ENCODE assay signal across 17 cellular contexts in the genomic region with DNA sequence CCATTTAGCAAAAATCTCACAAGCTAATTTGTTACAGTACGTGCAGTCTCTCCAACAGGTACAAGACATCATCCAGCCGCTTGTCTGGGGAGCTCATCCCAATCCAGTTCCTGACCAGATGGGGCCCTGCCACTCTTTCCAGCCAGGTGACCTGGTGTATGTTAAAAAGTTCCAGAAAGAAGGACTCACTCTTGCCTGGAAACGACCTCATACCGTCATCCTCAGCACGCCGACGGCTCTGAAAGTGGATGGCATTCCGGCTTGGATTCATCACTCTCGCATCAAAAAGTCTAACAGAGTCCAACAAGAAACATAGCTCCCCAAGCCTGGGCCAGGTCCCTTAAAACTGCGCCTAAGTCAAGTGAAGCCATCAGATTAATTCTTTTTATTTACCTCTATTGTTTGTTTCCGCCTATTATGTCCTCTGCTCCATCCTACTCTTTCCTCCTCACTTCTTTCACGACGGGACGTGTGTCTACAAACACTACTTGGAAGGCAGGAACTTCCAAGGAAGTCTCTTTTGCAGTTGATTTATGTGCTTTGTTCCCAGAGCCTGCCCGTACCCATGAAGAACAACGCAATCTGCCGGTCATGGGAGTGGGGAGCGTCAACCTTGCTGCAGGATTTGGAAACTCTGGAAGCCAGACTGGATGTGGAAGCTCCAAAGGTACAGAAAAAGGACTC. TPM values are rescaled to one million over a fixed set of nuclear protein-coding genes. Genes with fewer than 3 reads are reported as not detected.
DNase-seq lines count a peak whose midpoint lies in the region; ATAC-seq, FAIRE-seq and TF ChIP-seq lines count a peak whose summit lies in the region.
"Had no signal": no experiment of that assay in that cellular context is flagged by ENCODE, and none has a peak within 500 bp of the region (broad histone marks: within the 10 kb centered on the region; RNA-seq: fewer than 3 reads in every experiment).

No MANE protein-coding gene starts in this region.

- intact Hi-C loops in K562 (cut with micrococcal nuclease): loop anchor here (5.0 to 10.0 kb wide), 2 partner anchors 127 to 265 kb away; a partner anchor contains a TSS

- H3K9me3 Mint-ChIP-seq in CD8-positive, alpha-beta memory T cell: no peaks in the 10 kb centered on the region
- no peaks in the 10 kb centered on the region for H3K9me3 Mint-ChIP-seq in neural crest cell
- H3K9me3 Mint-ChIP-seq: CD4-positive, alpha-beta memory T cell had no signal

- no peak for DNase-seq in CD8-positive, alpha-beta memory T cell
- DNase-seq in K562 (ENCODE audit: extremely low read depth in 1 of 4, low spot score in 3 of 4) (peak in 1 of 4 experiments; percentile 41), neural crest cell (ENCODE audit: low read depth, low spot score) (no peak), kidney tubule cell (ENCODE audit: low spot score) (no peak), NCI-H345 treated with DMSO at 0.1 percent for 48 hours (lab: John Stamatoyannopoulos, UW; ENCODE audit: unreplicated experiment) (no peak)
- DNase-seq: C1 segment of cervical spinal cord; Caco-2; CD4-positive, alpha-beta memory T cell; DMS153; DND-41; GM23248; H7; HCEC 1CT had no signal

- peak overlapping the region; percentile 87 to 91; a peak in 3 of 4 replicates for H3K9ac ChIP-seq in K562 (ENCODE audit: insufficient read depth in 1 of 2, low read depth in 2 of 2, low read length in 2 of 2)
- H3K9ac ChIP-seq: GM23248 had no signal

- no peaks in the 10 kb centered on the region for H3K9me1 ChIP-seq in K562 (ENCODE audit: control insufficient read depth, insufficient read depth, low read length)

- H3K27ac Mint-ChIP-seq in CD8-positive, alpha-beta memory T cell: peak overlapping the region in 1 of 8 donors; percentile 12
- peak overlapping the region; percentile 9 for H3K27ac Mint-ChIP-seq in neural crest cell (ENCODE audit: unreplicated experiment)
- H3K27ac Mint-ChIP-seq: CD4-positive, alpha-beta memory T cell had no signal

- 2% methylated on average over 17 of the region's 18 CpGs for WGBS in K562 (ENCODE audit: insufficient coverage, low coverage, missing lambda C conversion rate)
- WGBS in gastroesophageal sphincter (ENCODE audit: low coverage in 1 of 2), 2 donors: 73 to 100% methylated on average over 6 to 11 of the region's 18 CpGs

- CTCF ChIA-PET in CD8-positive, alpha-beta memory T cell (lab: Charles Lee): interaction anchor here (1.0 to 1.5 kb wide), 3 partner anchors 8 to 66 kb away, joined by 3 to 4 read pairs (median 3); a partner anchor contains a TSS
- CTCF ChIA-PET in K562 (lab: Yijun Ruan, JAX; ENCODE audit: low intra/inter-chr PET ratio): no interaction called here

- no peak for FAIRE-seq in K562 (lab: Jason Lieb, UNC)
- FAIRE-seq: G401.6, GM19239, H1 had no signal

- TF ChIP-seq POLR2A in K562 (conservative IDR thresholded peaks at IDR 0.05): no peak
- no peak for TF ChIP-seq POLR2A in gastroesophageal sphincter (IDR thresholded peaks at IDR 0.05)

- H3K27ac ChIP-seq in CD8-positive, alpha-beta memory T cell (ENCODE audit: low read depth, low read length): peak overlapping the region; percentile 79
- H3K27ac ChIP-seq in K562 (ENCODE audit: extremely low read depth, low read depth, low read length) (peak overlapping the region; percentile 86), gastroesophageal sphincter (no peak overlapping the region)
- H3K27ac ChIP-seq: GM23248 had no signal

- in situ Hi-C loops in K562 (cut with MboI): no loop called here

- no peak for TF ChIP-seq RAD21 in K562 (CRISPR knock-in tag; conservative IDR thresholded peaks at IDR 0.05 in 1 of 2, IDR thresholded peaks at IDR 0.05 in 1 of 2)

- no peak overlapping the region for H3K4me3 Mint-ChIP-seq in CD8-positive, alpha-beta memory T cell
- no peak overlapping the region for H3K4me3 Mint-ChIP-seq in neural crest cell
- H3K4me3 Mint-ChIP-seq: CD4-positive, alpha-beta memory T cell had no signal

- TF ChIP-seq EP300 in K562 (IDR thresholded peaks at IDR 0.05; ENCODE audit: low read length): no peak
- TF ChIP-seq EP300 in gastroesophageal sphincter (IDR thresholded peaks at IDR 0.05): no peak

- H3K36me3 ChIP-seq in CD8-positive, alpha-beta memory T cell (ENCODE audit: insufficient read depth, low read length): no peaks in the 10 kb centered on the region
- H3K36me3 ChIP-seq in K562 (ENCODE audit: control insufficient read depth, insufficient read depth, low read length) (peaks cover 51% of the 10 kb centered on the region), gastroesophageal sphincter (no peaks in the 10 kb centered on the region)

- H3K9me3 ChIP-seq in CD8-positive, alpha-beta memory T cell (ENCODE audit: low read length): no peaks in the 10 kb centered on the region
- H3K9me3 ChIP-seq in K562 (replicated peaks; ENCODE audit: control insufficient read depth, insufficient read depth, low read depth, low read length) (no peaks in the 10 kb centered on the region), gastroesophageal sphincter (no peaks in the 10 kb centered on the region)
- H3K9me3 ChIP-seq: Caco-2 had no signal

- peak overlapping the region; percentile 93 for H3K4me2 ChIP-seq in K562 (ENCODE audit: insufficient read depth, low read length)

- peaks cover 0 to 2% of the 10 kb centered on the region in 2 donors for H3K27me3 Mint-ChIP-seq in CD8-positive, alpha-beta memory T cell
- peaks cover 4% of the 10 kb centered on the region for H3K27me3 Mint-ChIP-seq in neural crest cell (ENCODE audit: low read depth)
- H3K27me3 Mint-ChIP-seq: CD4-positive, alpha-beta memory T cell had no signal

- BruUV-seq in K562 (replicated peaks; lab: Mats Ljungman, UMichigan): no TSS peak

- no peak overlapping the region for H3K4me3 ChIP-seq in CD8-positive, alpha-beta memory T cell (ENCODE audit: low read length)
- H3K4me3 ChIP-seq in K562: peak overlapping the region; percentile 63
- no peak overlapping the region for H3K4me3 ChIP-seq in gastroesophageal sphincter
- H3K4me3 ChIP-seq: GM23248 had no signal

- peaks cover 14% of the 10 kb centered on the region for H3K4me1 ChIP-seq in CD8-positive, alpha-beta memory T cell (ENCODE audit: insufficient read depth, low read length)
- peaks cover 12 to 28% of the 10 kb centered on the region in 2 experiments; a peak in 4 of 5 replicates for H3K4me1 ChIP-seq in K562 (replicated peaks in 1 of 2; ENCODE audit: control insufficient read depth in 2 of 2, insufficient read depth in 2 of 2, low read length in 2 of 2)
- no peaks in the 10 kb centered on the region for H3K4me1 ChIP-seq in gastroesophageal sphincter

- no peak overlapping the region for H2AFZ ChIP-seq in K562 (ENCODE audit: low read depth, low read length)
- H2AFZ ChIP-seq: GM23248 had no signal

- H3K4me1 Mint-ChIP-seq in CD8-positive, alpha-beta memory T cell: peaks cover 25 to 26% (median 26%) of the 10 kb centered on the region in 3 donors
- H3K4me1 Mint-ChIP-seq in neural crest cell: no peaks in the 10 kb centered on the region

- ATAC-seq in K562 (no peak), gastroesophageal sphincter (no peak)

- TF ChIP-seq CTCF in K562 (IDR thresholded peaks at IDR 0.05 in 2 of 3, conservative IDR thresholded peaks at IDR 0.05 in 1 of 3; ENCODE audit: insufficient read depth in 2 of 3, low read depth in 1 of 3, low read length in 3 of 3) (no peak), neural crest cell (conservative IDR thresholded peaks at IDR 0.05) (no peak), gastroesophageal sphincter (IDR thresholded peaks at IDR 0.05) (no peak)

- POLR2A ChIA-PET in CD8-positive, alpha-beta memory T cell (lab: Charles Lee): no interaction called here
- POLR2A ChIA-PET in K562 (lab: Yijun Ruan, JAX): interaction anchor here (0.7 to 2.2 kb wide), 5 partner anchors 8 to 72 kb away, joined by 3 to 6 read pairs (median 3); no protein-coding TSS in a partner anchor

- peaks cover 90% of the 10 kb centered on the region for H3K79me2 ChIP-seq in K562 (ENCODE audit: control insufficient read depth, insufficient read depth, low read length)

- no peaks in the 10 kb centered on the region for H3K27me3 ChIP-seq in CD8-positive, alpha-beta memory T cell (ENCODE audit: insufficient read depth, low read length, poor library complexity, severe bottlenecking)
- H3K27me3 ChIP-seq in K562 (ENCODE audit: control insufficient read depth in 2 of 2, insufficient read depth in 2 of 2, low read length in 2 of 2) (no peaks in the 10 kb centered on the region), gastroesophageal sphincter (no peaks in the 10 kb centered on the region)

- no peaks in the 10 kb centered on the region for H4K20me1 ChIP-seq in K562 (replicated peaks; ENCODE audit: control insufficient read depth, insufficient read depth, low read length)

- H3K36me3 Mint-ChIP-seq in CD8-positive, alpha-beta memory T cell: no peaks in the 10 kb centered on the region
- no peaks in the 10 kb centered on the region for H3K36me3 Mint-ChIP-seq in neural crest cell (ENCODE audit: low read depth)
- H3K36me3 Mint-ChIP-seq: CD4-positive, alpha-beta memory T cell had no signal

RNA-seq across cellular contexts. Expression of a gene that starts 37.5 kb away (rescaled TPM):
- 10 to 100 TPM; 28.9 to 29.7 TPM for total RNA-seq in CD8-positive, alpha-beta memory T cell
- 14.5 TPM for polyA plus RNA-seq in CD8-positive, alpha-beta memory T cell
- 32.5 and 111 TPM in 2 replicates for total RNA-seq in K562 (2011; cell fraction: chromatin; rRNA removed; ENCODE audit: low replicate concordance)
- 22.2 and 32.0 TPM in 2 replicates for total RNA-seq in K562 (2011; cell fraction: nucleolus; rRNA removed)
- total RNA-seq in K562 (2011; cell fraction: nucleoplasm; rRNA removed): 39.2 and 53.8 TPM in 2 replicates
- total RNA-seq in K562 (2014; rRNA removed): 23.7 and 23.8 TPM in 2 replicates
- 26.2 and 28.2 TPM in 2 replicates for total RNA-seq in K562 (2014; rRNA removed; fragmentation: Illumina TruSeq; extraction: Trizol)
- total RNA-seq in K562 (2015; rRNA removed; fragmentation: Illumina TruSeq; extraction: Trizol): 25.1 and 26.3 TPM in 2 replicates
- 21.4 and 21.5 TPM in 2 replicates for total RNA-seq in K562 (2021)
- polyA plus RNA-seq in K562 (2011; rRNA removed): 25.3 and 31.9 TPM in 2 replicates
- polyA plus RNA-seq in K562 (2011; cell fraction: cytosol; rRNA removed): 6.1 and 8.5 TPM in 2 replicates
- 17.0 and 18.8 TPM in 2 replicates for polyA plus RNA-seq in K562 (2011; cell fraction: nucleus; rRNA removed)
- polyA plus RNA-seq in K562 (2012): 12.9 and 13.6 TPM in 2 replicates
- polyA plus RNA-seq in K562 (2014; fragmentation: Illumina TruSeq; extraction: Trizol): 18.8 and 20.9 TPM in 2 replicates
- 1 to 10 TPM; 6.2 to 7.2 TPM for polyA plus RNA-seq in K562 (2014; fragmentation: Nextera tagmentation; extraction: Ambion mirVana)
- 15.7 and 16.2 TPM in 2 replicates for polyA plus RNA-seq in K562 (2014; rRNA removed)
- 56.1 and 62.4 TPM in 2 replicates for polyA minus RNA-seq in K562 (2011; rRNA and poly(A)+ RNA removed)
- 23.7 and 26.0 TPM in 2 replicates for polyA minus RNA-seq in K562 (2011; cell fraction: cytosol; rRNA and poly(A)+ RNA removed)
- 26.4 and 30.4 TPM in 2 replicates for polyA minus RNA-seq in K562 (2011; cell fraction: nucleus; rRNA and poly(A)+ RNA removed)
- total RNA-seq in neural crest cell: 16.6 and 17.2 TPM in 2 replicates
- 10 to 100 TPM; 17.1 to 32.7 (median 23.6) TPM for total RNA-seq in gastroesophageal sphincter

RNA-seq across cellular contexts. Expression of a gene that starts 47.1 kb away (rescaled TPM):
- 1,000 to 10,000 TPM; 1,569 to 1,633 TPM for total RNA-seq in CD8-positive, alpha-beta memory T cell
- 973 TPM for polyA plus RNA-seq in CD8-positive, alpha-beta memory T cell
- total RNA-seq in K562 (2011; cell fraction: chromatin; rRNA removed; ENCODE audit: low replicate concordance): 302 and 379 TPM in 2 replicates
- 502 and 519 TPM in 2 replicates for total RNA-seq in K562 (2011; cell fraction: nucleolus; rRNA removed)
- 556 and 741 TPM in 2 replicates for total RNA-seq in K562 (2011; cell fraction: nucleoplasm; rRNA removed)
- 2,157 and 4,237 TPM in 2 replicates for total RNA-seq in K562 (2014; rRNA removed)
- 1,726 and 1,992 TPM in 2 replicates for total RNA-seq in K562 (2014; rRNA removed; fragmentation: Illumina TruSeq; extraction: Trizol)
- total RNA-seq in K562 (2015; rRNA removed; fragmentation: Illumina TruSeq; extraction: Trizol): 1,831 and 1,892 TPM in 2 replicates
- total RNA-seq in K562 (2021): 1,401 and 1,590 TPM in 2 replicates
- 1,776 and 1,804 TPM in 2 replicates for polyA plus RNA-seq in K562 (2011; rRNA removed)
- 424 and 746 TPM in 2 replicates for polyA plus RNA-seq in K562 (2011; cell fraction: cytosol; rRNA removed)
- 459 and 780 TPM in 2 replicates for polyA plus RNA-seq in K562 (2011; cell fraction: nucleus; rRNA removed)
- polyA plus RNA-seq in K562 (2012): 1,572 and 2,137 TPM in 2 replicates
- 2,147 and 2,288 TPM in 2 replicates for polyA plus RNA-seq in K562 (2014; fragmentation: Illumina TruSeq; extraction: Trizol)
- 1,000 to 10,000 TPM; 1,189 to 1,198 TPM for polyA plus RNA-seq in K562 (2014; fragmentation: Nextera tagmentation; extraction: Ambion mirVana)
- 4,750 and 5,417 TPM in 2 replicates for polyA plus RNA-seq in K562 (2014; rRNA removed)
- polyA minus RNA-seq in K562 (2011; rRNA and poly(A)+ RNA removed): 621 and 719 TPM in 2 replicates
- 317 and 358 TPM in 2 replicates for polyA minus RNA-seq in K562 (2011; cell fraction: cytosol; rRNA and poly(A)+ RNA removed)
- 175 and 332 TPM in 2 replicates for polyA minus RNA-seq in K562 (2011; cell fraction: nucleus; rRNA and poly(A)+ RNA removed)
- 1,315 and 1,351 TPM in 2 replicates for total RNA-seq in neural crest cell
- 1,000 to 10,000 TPM in 3 of 4 donors, 100 to 1,000 TPM in 1; 852 to 2,330 (median 1,498) TPM for total RNA-seq in gastroesophageal sphincter

Comparison
In these comparisons a context has a peak if more than half of its experiments do, and no peak if none do; other contexts are left out.
1. H3K27ac ChIP-seq: peak in CD8-positive, alpha-beta memory T cell (single experiment) and K562 (single experiment); none in gastroesophageal sphincter (0 of 4).